Comparison of ENCODE assay signal across 9 cellular contexts in the genomic region with DNA sequence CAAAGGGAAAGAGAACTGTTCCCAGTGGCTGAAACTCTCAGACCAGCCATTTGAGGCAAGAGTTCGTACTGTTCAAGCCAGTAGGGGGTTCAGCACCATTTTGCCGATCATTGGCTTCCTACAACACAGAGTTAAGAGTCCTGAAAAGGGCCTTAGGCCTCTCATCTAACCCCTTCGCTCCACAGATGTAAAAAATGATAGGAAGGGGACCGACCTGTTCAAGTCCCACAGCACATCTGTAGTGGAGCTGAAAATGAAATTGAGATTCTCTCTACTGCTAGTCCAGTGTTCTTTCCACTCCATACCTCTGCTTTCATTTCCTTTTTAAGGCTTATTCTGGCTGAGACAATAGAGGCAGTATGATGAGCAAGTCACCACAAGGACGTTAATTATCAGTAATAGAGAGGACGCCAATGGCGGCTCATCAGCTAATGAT. TPM values are rescaled to one million over a fixed set of nuclear protein-coding genes. Genes with fewer than 3 reads are reported as not detected.
DNase-seq lines count a peak whose midpoint lies in the region; ATAC-seq and TF ChIP-seq lines count a peak whose summit lies in the region.
"Had no signal": no experiment of that assay in that cellular context is flagged by ENCODE, and none has a peak within 500 bp of the region (broad histone marks: within the 10 kb centered on the region; RNA-seq: fewer than 3 reads in every experiment).

No MANE protein-coding gene starts in this region.

- H3K4me1 Mint-ChIP-seq in endothelial cell (ENCODE audit: unreplicated experiment): no peaks in the 10 kb centered on the region

- peaks cover 50% of the 10 kb centered on the region for H3K4me1 ChIP-seq in KMS-11 (ENCODE audit: low read depth, poor library complexity, severe bottlenecking)
- H3K4me1 ChIP-seq in heart left ventricle: peaks cover 0 to 45% (median 17%) of the 10 kb centered on the region in 12 donors
- no peaks in the 10 kb centered on the region for H3K4me1 ChIP-seq in thyroid gland

- no peaks in the 10 kb centered on the region for H3K27me3 Mint-ChIP-seq in endothelial cell (ENCODE audit: unreplicated experiment)

- TF ChIP-seq POLR2A in heart left ventricle (IDR thresholded peaks at IDR 0.05): no peak
- no peak for TF ChIP-seq POLR2A in thyroid gland (IDR thresholded peaks at IDR 0.05)

- H3K27me3 ChIP-seq in KMS-11 (ENCODE audit: insufficient read depth, low read depth) (no peaks in the 10 kb centered on the region), heart left ventricle (no peaks in the 10 kb centered on the region), thyroid gland (no peaks in the 10 kb centered on the region)

- no peaks in the 10 kb centered on the region for H4K20me1 ChIP-seq in KMS-11 (ENCODE audit: insufficient read depth)

- H3K79me2 ChIP-seq in KMS-11 (ENCODE audit: insufficient read depth, low read depth): no peaks in the 10 kb centered on the region

- intact Hi-C loops in heart left ventricle (cut with DNase I) (loop anchor here in 5 of 10 donors (5.0 to 10.0 kb wide), 5 partner anchors 39 to 64 kb away; no protein-coding TSS in a partner anchor), thyroid gland (cut with DNase I) (no loop called here)

- peak overlapping the region; percentile 28 for H3K4me2 ChIP-seq in KMS-11

- peak overlapping the region; percentile 15; the same call in 1 of the 2 replicates for H2AFZ ChIP-seq in KMS-11 (ENCODE audit: low read depth)

- no peak overlapping the region for H3K4me3 Mint-ChIP-seq in endothelial cell (ENCODE audit: unreplicated experiment)

- DNase-seq in heart left ventricle (peak in 1 of 5 donors; percentile 37), thyroid gland (no peak), HT-29 (ENCODE audit: low spot score) (no peak), NCI-H1105 (lab: John Stamatoyannopoulos, UW) (no peak), endothelial cell (ENCODE audit: low spot score) (no peak), NCI-H2171 treated with DMSO at 0.1 percent for 48 hours (lab: John Stamatoyannopoulos, UW) (no peak)
- DNase-seq: NCI-H146 had no signal

- H3K9me3 ChIP-seq in heart left ventricle (no peaks in the 10 kb centered on the region), thyroid gland (no peaks in the 10 kb centered on the region)

- no peak for TF ChIP-seq CTCF in KMS-11 (conservative IDR thresholded peaks at IDR 0.05; ENCODE audit: low read depth, low read length)
- peak in 3 of 12 donors; percentile 20 to 26 (median 20) for TF ChIP-seq CTCF in heart left ventricle (IDR thresholded peaks at IDR 0.05)
- TF ChIP-seq CTCF in thyroid gland (IDR thresholded peaks at IDR 0.05): no peak
- no peak for TF ChIP-seq CTCF in endothelial cell (IDR thresholded peaks at IDR 0.05; ENCODE audit: unreplicated experiment)

- H3K4me3 ChIP-seq in KMS-11 (IDR thresholded peaks at IDR 0.05; ENCODE audit: insufficient read depth, low read depth, low read length) (no peak overlapping the region), heart left ventricle (peak overlapping the region; percentile 13 to 68 (median 52)), thyroid gland (replicated peaks in 1 of 3) (no peak overlapping the region)

- no peak overlapping the region for H3K27ac Mint-ChIP-seq in endothelial cell (ENCODE audit: unreplicated experiment)

- H3K27ac ChIP-seq in KMS-11 (peak overlapping the region; percentile 36), heart left ventricle (peak overlapping the region; percentile 69 to 92 (median 84)), thyroid gland (peak overlapping the region in 2 of 3 donors; percentile 41 to 57)

- WGBS in heart left ventricle, 4 donors: 34 to 51% (median 44%) methylated on average over 7 of the region's 7 CpGs
- 54 to 77% methylated on average over 7 of the region's 7 CpGs for WGBS in thyroid gland, 2 donors

- no peaks in the 10 kb centered on the region for H3K36me3 Mint-ChIP-seq in endothelial cell (ENCODE audit: low read depth, unreplicated experiment)

- no peaks in the 10 kb centered on the region for H3K36me3 ChIP-seq in KMS-11 (ENCODE audit: insufficient read depth)
- H3K36me3 ChIP-seq in heart left ventricle: no peaks in the 10 kb centered on the region
- no peaks in the 10 kb centered on the region for H3K36me3 ChIP-seq in thyroid gland

- no peak overlapping the region for H3K9ac ChIP-seq in KMS-11

- no peaks in the 10 kb centered on the region for H3K9me3 Mint-ChIP-seq in endothelial cell (ENCODE audit: unreplicated experiment)

- ATAC-seq in GM19452 (IDR thresholded peaks at IDR 0.05; ENCODE audit: unreplicated experiment) (peak; percentile 47), heart left ventricle (peak; percentile 33 to 52 (median 42))

RNA-seq across cellular contexts. Expression of gene DDR2, which starts 1.1 kb away (rescaled TPM):
- total RNA-seq in heart left ventricle (10 to 100 TPM; 16.4 to 55.3 (median 25.9) TPM), thyroid gland (10 to 100 TPM; 40.9 to 88.8 (median 56.6) TPM), endothelial cell (ENCODE audit: unreplicated experiment) (0.33 TPM)
- 1 to 10 TPM; 5.0 to 7.4 TPM for polyA plus RNA-seq in heart left ventricle
- total RNA-seq in HT-29 (2014; rRNA removed; shearing (Covaris generic)): 0.05 and 0.91 TPM in 2 replicates

Comparison
In these comparisons a context has a peak if more than half of its experiments do, and no peak if none do; other contexts are left out.
1. H3K4me3 ChIP-seq: peak in heart left ventricle (12 of 12); none in KMS-11 (single experiment) and thyroid gland (0 of 3).
2. Peak in every context shown above with its lines, with median percentiles within 50 percentile points of each other: H3K27ac ChIP-seq.